In the genomic region with DNA sequence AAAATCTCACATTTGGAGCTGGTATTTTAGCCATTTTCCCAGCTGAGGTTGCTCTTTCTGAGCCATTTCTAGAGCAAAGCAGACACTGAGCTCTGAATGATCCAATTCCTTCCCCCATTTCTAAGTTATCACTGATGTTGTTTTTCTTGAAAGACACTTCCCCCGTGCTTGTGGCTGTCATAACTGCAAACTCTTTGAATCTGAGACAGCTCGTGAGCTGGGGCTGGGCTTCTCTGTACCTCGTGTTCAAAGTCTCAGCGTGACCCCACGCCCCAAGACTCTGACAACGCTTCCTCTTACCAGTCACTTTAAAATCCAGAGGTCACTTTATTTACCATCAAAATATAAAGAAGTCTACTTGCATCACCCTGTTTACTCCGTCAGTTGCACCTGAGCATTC, we compare ENCODE assay signal across 14 cellular contexts. TPM values are rescaled to one million over a fixed set of nuclear protein-coding genes. Genes with fewer than 3 reads are reported as not detected.
DNase-seq lines count a peak whose midpoint lies in the region; ATAC-seq and TF ChIP-seq lines count a peak whose summit lies in the region.
"Had no signal": no experiment of that assay in that cellular context is flagged by ENCODE, and none has a peak within 500 bp of the region (broad histone marks: within the 10 kb centered on the region; RNA-seq: fewer than 3 reads in every experiment).

No MANE protein-coding gene starts in this region.

- no peak overlapping the region for H2AFZ ChIP-seq in GM23338

- H3K36me3 ChIP-seq in GM23338 (ENCODE audit: insufficient read depth): no peaks in the 10 kb centered on the region

- H3K36me3 Mint-ChIP-seq in GM23338 (ENCODE audit: low read depth) (peaks cover 3% of the 10 kb centered on the region; the same call in 1 of the 3 replicates), HFFc6 (ENCODE audit: low read depth) (no peaks in the 10 kb centered on the region)
- H3K36me3 Mint-ChIP-seq in central memory CD8-positive, alpha-beta T cell (ENCODE audit: insufficient read depth): peaks cover 8% of the 10 kb centered on the region

- no peaks in the 10 kb centered on the region for H3K9me2 ChIP-seq in GM23338 (ENCODE audit: insufficient read depth)

- ATAC-seq in GM23338: no peak
- ATAC-seq in central memory CD8-positive, alpha-beta T cell (replicated peaks; ENCODE audit: extremely low read depth, poor library complexity, severe bottlenecking): peak; percentile 66
- ATAC-seq in GM21381 (IDR thresholded peaks at IDR 0.05; ENCODE audit: unreplicated experiment): no peak

- H3K27me3 Mint-ChIP-seq in GM23338 (ENCODE audit: insufficient read depth, low read depth, poor library complexity): no peaks in the 10 kb centered on the region
- H3K27me3 Mint-ChIP-seq in central memory CD8-positive, alpha-beta T cell: no peaks in the 10 kb centered on the region
- no peaks in the 10 kb centered on the region; the same call in 1 of the 2 replicates for H3K27me3 Mint-ChIP-seq in HFFc6 (ENCODE audit: insufficient read depth)

- H3K4me1 ChIP-seq in GM23338 (ENCODE audit: insufficient read depth): 0 out of 2 replicates have a peak, but pooled peaks cover 10% of the 10 kb centered on the region

- 0 out of 2 replicates have a peak overlapping the region, but pooled peaks have one; percentile 10 for H3K4me2 ChIP-seq in GM23338
- H3K4me2 ChIP-seq: BLaER1 had no signal

- no peaks in the 10 kb centered on the region for H4K20me1 ChIP-seq in GM23338 (replicated peaks; ENCODE audit: insufficient read depth)

- H3F3A ChIP-seq in GM23338 (replicated peaks; ENCODE audit: low read depth): no peaks in the 10 kb centered on the region

- TF ChIP-seq CTCF in GM23338 (conservative IDR thresholded peaks at IDR 0.05; ENCODE audit: low read depth in 2 of 2) (no peak), HFFc6 (IDR thresholded peaks at IDR 0.05) (no peak)

- DNase-seq in GM23338 (ENCODE audit: low spot score) (peak; percentile 24), NCI-H146 treated with DMSO at 0.1 percent for 48 hours (lab: John Stamatoyannopoulos, UW; ENCODE audit: unreplicated experiment) (no peak), SW 1271 (lab: John Stamatoyannopoulos, UW) (no peak), HFFc6 (no peak)
- DNase-seq in activated CD4-positive, alpha-beta T cell treated with anti-CD3 and anti-CD28 coated beads, Interleukin-2, amount 50 U/mL, for 1 hour: peak; percentile 63
- DNase-seq in central memory CD8-positive, alpha-beta T cell (ENCODE audit: low spot score in 2 of 2): peak in 1 of 2 donors; percentile 34
- DNase-seq in stimulated activated CD4-positive, alpha-beta T cell treated with anti-CD3 and anti-CD28 coated beads, Interleukin-4, amount 100 ng/mL, for 1 hour: peak; percentile 42
- DNase-seq: esophagus squamous epithelium, NCI-H1105 treated with DMSO at 0.1 percent for 48 hours had no signal

- H3K4me1 Mint-ChIP-seq in GM23338: peaks cover 21% of the 10 kb centered on the region
- peaks cover 99% of the 10 kb centered on the region for H3K4me1 Mint-ChIP-seq in central memory CD8-positive, alpha-beta T cell
- no peaks in the 10 kb centered on the region; the same call in 1 of the 2 replicates for H3K4me1 Mint-ChIP-seq in HFFc6 (ENCODE audit: low read depth)

- H3K27me3 ChIP-seq in GM23338 (ENCODE audit: insufficient read depth): no peaks in the 10 kb centered on the region
- H3K27me3 ChIP-seq: BLaER1, esophagus squamous epithelium had no signal

- no peaks in the 10 kb centered on the region for H3K79me2 ChIP-seq in GM23338 (replicated peaks; ENCODE audit: insufficient read depth)

- H3K9me3 Mint-ChIP-seq in GM23338 (no peaks in the 10 kb centered on the region), HFFc6 (no peaks in the 10 kb centered on the region)
- peaks cover 4% of the 10 kb centered on the region for H3K9me3 Mint-ChIP-seq in central memory CD8-positive, alpha-beta T cell

- H3K4me3 ChIP-seq in GM23338: no peak overlapping the region
- H3K4me3 ChIP-seq: BLaER1, esophagus squamous epithelium had no signal

- H3K4me3 Mint-ChIP-seq in GM23338 (no peak overlapping the region), HFFc6 (no peak overlapping the region)
- peak overlapping the region; percentile 21 for H3K4me3 Mint-ChIP-seq in central memory CD8-positive, alpha-beta T cell

- H3K27ac ChIP-seq in GM23338 (ENCODE audit: low read depth): peak overlapping the region; percentile 56
- H3K27ac ChIP-seq: BLaER1 had no signal

- H3K27ac Mint-ChIP-seq in GM23338 (peak overlapping the region; percentile 77), HFFc6 (no peak overlapping the region)
- peak overlapping the region; percentile 91 for H3K27ac Mint-ChIP-seq in central memory CD8-positive, alpha-beta T cell (ENCODE audit: low read depth)

TF ChIP-seq in GM23338, 12 proteins besides CTCF, POLR2A, EP300 and RAD21:
- TF ChIP-seq ZNF462 (CRISPR knock-in tag; IDR thresholded peaks at IDR 0.05): no peak
TF ChIP-seq in GM23338: peak in this region for 0.

RNA-seq across cellular contexts. Expression of gene CDRT15, which starts 35.1 kb away (rescaled TPM):
- not detected in 2 replicates for total RNA-seq in GM23338 (2014; rRNA removed; shearing (Covaris generic))
- 0.40 TPM in 1 of 2 replicates, not detected in the other for polyA plus RNA-seq in GM23338 (2016; fragmentation: Nextera tagmentation; extraction: Ambion mirVana)
- total RNA-seq in HFFc6 (2021; fragmentation: NEBNext Ultra II Directional; extraction: Animal tissue kit (Norgen Biotek cat#: 25700)): not detected
- total RNA-seq: aorta; esophagus squamous epithelium; T-helper 2 cell treated with Interferon-gamma antibody and Interleukin-4, amounts not matched to agents 100 ng/mL and 5 ng/mL, for 36 hours; urinary bladder had no signal
- polyA plus RNA-seq: aorta, urinary bladder had no signal

Comparison
In these comparisons a context has a peak if more than half of its experiments do, and no peak if none do; other contexts are left out.
1. DNase-seq: peak in GM23338 (single experiment), activated CD4-positive, alpha-beta T cell treated with anti-CD3 and anti-CD28 coated beads, Interleukin-2, amount 50 U/mL, for 1 hour (single experiment) and stimulated activated CD4-positive, alpha-beta T cell treated with anti-CD3 and anti-CD28 coated beads, Interleukin-4, amount 100 ng/mL, for 1 hour (single experiment); none in NCI-H146 treated with DMSO at 0.1 percent for 48 hours (single experiment), SW 1271 (0 of 2) and HFFc6 (single experiment).